Comparison of ENCODE assay signal across 33 cellular contexts in genomic region chr5:154517781-154518437, GRCh38. TPM values are rescaled to one million over a fixed set of nuclear protein-coding genes. Genes with fewer than 3 reads are reported as not detected.
"Had no signal": no experiment of that assay in that cellular context is flagged by ENCODE, and none has a peak within 500 bp of the region (broad histone marks: within the 10 kb centered on the region; RNA-seq: fewer than 3 reads in every experiment).

No MANE protein-coding gene starts in this region.

- H3K4me3 ChIP-seq: MG63, SJSA1 had no signal

- DNase-seq: activated CD4-positive, alpha-beta T cell treated with anti-CD3 and anti-CD28 coated beads, Interleukin-2, amount 10 ng/mL, durations not matched to agents 24 days and 14 days; activated CD4-positive, alpha-beta T cell treated with anti-CD3 and anti-CD28 coated beads, Interleukin-2, amount 50 U/mL, for 4 hours; activated CD8-positive, alpha-beta T cell treated with anti-CD3 and anti-CD28 coated beads for 36 hours; activated effector memory CD4-positive, alpha-beta T cell treated with anti-CD3 and anti-CD28 coated beads, Interleukin-2, amount 50 U/mL, for 16 hours; activated naive CD4-positive, alpha-beta T cell; activated naive CD4-positive, alpha-beta T cell treated with anti-CD3 and anti-CD28 coated beads, Interleukin-2, amount 50 U/mL, for 16 hours; activated naive CD8-positive, alpha-beta T cell treated with anti-CD3 and anti-CD28 coated beads for 36 hours; activated T-cell treated with anti-CD3 and anti-CD28 coated beads, Interleukin-2, amount 50 U/mL, for 1 hour; activated T-cell treated with anti-CD3 and anti-CD28 coated beads, Interleukin-2, amount 50 U/mL, for 72 hours; amniotic stem cell; aorta; brain microvascular endothelial cell; central memory CD4-positive, alpha-beta T cell; Kasumi-1; MG63; NCI-H1105; NCI-H1417 treated with DMSO at 0.1 percent for 48 hours; NCI-H187 treated with DMSO at 0.1 percent for 48 hours; NCI-H2081; NCI-H226; NCI-H446 treated with DMSO at 0.1 percent for 48 hours; NCI-H69; NCI-H82; SHP77 had no signal

- H3K27ac Mint-ChIP-seq: activated CD4-positive, alpha-beta T cell treated with anti-CD3 and anti-CD28 coated beads, Interleukin-2, amount 10 ng/mL, durations not matched to agents 24 days and 14 days; activated CD8-positive, alpha-beta T cell treated with anti-CD3 and anti-CD28 coated beads for 36 hours; activated naive CD8-positive, alpha-beta T cell treated with anti-CD3 and anti-CD28 coated beads for 36 hours; activated T-cell treated with anti-CD3 and anti-CD28 coated beads, Interleukin-2, amount 50 U/mL, for 72 hours; activated T-helper 17 cell treated with anti-CD3 and anti-CD28 coated beads, Interleukin-2, amount 50 U/mL, for 72 hours; T-helper 1 cell treated with Interleukin-12 subunit alpha and Interleukin-12 subunit beta and Interleukin-4 antibody, amounts not matched to agents 30 μg/mL and 1 μg/mL, for 36 hours; T-helper 2 cell treated with Interferon-gamma antibody and Interleukin-4, amounts not matched to agents 5 μg/mL and 100 μg/mL, for 36 hours had no signal

- ATAC-seq: activated CD8-positive, alpha-beta T cell treated with anti-CD3 and anti-CD28 coated beads for 36 hours; activated T-cell treated with anti-CD3 and anti-CD28 coated beads, Interleukin-2, amount 50 U/mL, for 72 hours; activated T-helper 17 cell treated with anti-CD3 and anti-CD28 coated beads, Interleukin-2, amount 50 U/mL, for 72 hours; Panc1 had no signal

- FAIRE-seq: TTC549 had no signal

- H3K27ac ChIP-seq: brain microvascular endothelial cell, SJSA1 had no signal

- H3K36me3 Mint-ChIP-seq: activated naive CD8-positive, alpha-beta T cell treated with anti-CD3 and anti-CD28 coated beads for 36 hours had no signal

- H3K9me3 ChIP-seq: MG63, SJSA1, SK-N-SH had no signal

- H3K9me3 Mint-ChIP-seq: activated CD4-positive, alpha-beta T cell treated with anti-CD3 and anti-CD28 coated beads, Interleukin-2, amount 10 ng/mL, durations not matched to agents 24 days and 14 days; activated CD8-positive, alpha-beta T cell treated with anti-CD3 and anti-CD28 coated beads for 36 hours; activated naive CD8-positive, alpha-beta T cell treated with anti-CD3 and anti-CD28 coated beads for 36 hours; activated T-cell treated with anti-CD3 and anti-CD28 coated beads, Interleukin-2, amount 50 U/mL, for 72 hours; activated T-helper 17 cell treated with anti-CD3 and anti-CD28 coated beads, Interleukin-2, amount 50 U/mL, for 72 hours; T-helper 1 cell treated with Interleukin-12 subunit alpha and Interleukin-12 subunit beta and Interleukin-4 antibody, amounts not matched to agents 30 μg/mL and 1 μg/mL, for 36 hours; T-helper 2 cell treated with Interferon-gamma antibody and Interleukin-4, amounts not matched to agents 5 μg/mL and 100 μg/mL, for 36 hours had no signal

- H3K36me3 ChIP-seq: brain microvascular endothelial cell, MG63, SJSA1 had no signal

- H3K9ac ChIP-seq: SK-N-SH had no signal

- H3K4me2 ChIP-seq: SK-N-SH had no signal

- H3K4me3 Mint-ChIP-seq: activated CD4-positive, alpha-beta T cell treated with anti-CD3 and anti-CD28 coated beads, Interleukin-2, amount 10 ng/mL, durations not matched to agents 24 days and 14 days; activated CD8-positive, alpha-beta T cell treated with anti-CD3 and anti-CD28 coated beads for 36 hours; activated naive CD8-positive, alpha-beta T cell treated with anti-CD3 and anti-CD28 coated beads for 36 hours; activated T-cell treated with anti-CD3 and anti-CD28 coated beads, Interleukin-2, amount 50 U/mL, for 72 hours; activated T-helper 17 cell treated with anti-CD3 and anti-CD28 coated beads, Interleukin-2, amount 50 U/mL, for 72 hours; T-helper 1 cell treated with Interleukin-12 subunit alpha and Interleukin-12 subunit beta and Interleukin-4 antibody, amounts not matched to agents 30 μg/mL and 1 μg/mL, for 36 hours; T-helper 2 cell treated with Interferon-gamma antibody and Interleukin-4, amounts not matched to agents 5 μg/mL and 100 μg/mL, for 36 hours had no signal

RNA-seq across cellular contexts. Expression of gene HAND1, which starts 39.9 kb away (rescaled TPM):
- total RNA-seq: activated CD4-positive, alpha-beta T cell treated with anti-CD3 and anti-CD28 coated beads, Interleukin-2, amount 10 ng/mL, durations not matched to agents 24 days and 14 days; activated CD8-positive, alpha-beta memory T cell treated with anti-CD3 and anti-CD28 coated beads for 36 hours; activated CD8-positive, alpha-beta T cell treated with anti-CD3 and anti-CD28 coated beads for 36 hours; activated naive CD8-positive, alpha-beta T cell treated with anti-CD3 and anti-CD28 coated beads for 36 hours; activated T-cell treated with anti-CD3 and anti-CD28 coated beads, Interleukin-2, amount 50 U/mL, for 72 hours; activated T-helper 17 cell treated with anti-CD3 and anti-CD28 coated beads, Interleukin-2, amount 50 U/mL, for 72 hours; aorta; RPMI7951; SJSA1 had no signal
- polyA plus RNA-seq: aorta had no signal
